ENCODE assay signal across 8 cellular contexts in genomic region chr1:179883739-179884138, GRCh38. TPM values are rescaled to one million over a fixed set of nuclear protein-coding genes. Genes with fewer than 3 reads are reported as not detected.
DNase-seq lines count a peak whose midpoint lies in the region; ATAC-seq and TF ChIP-seq lines count a peak whose summit lies in the region.

No MANE protein-coding gene starts in this region.

- H3K27ac Mint-ChIP-seq in nephron: peak overlapping the region; percentile 100

- H3K36me3 Mint-ChIP-seq in nephron (ENCODE audit: low read depth): peaks cover 4% of the 10 kb centered on the region

- TF ChIP-seq EP300 in transverse colon (IDR thresholded peaks at IDR 0.05; ENCODE audit: low read depth): no peak

- H3K36me3 ChIP-seq in transverse colon: peaks cover 0 to 21% (median 7%) of the 10 kb centered on the region in 4 donors

- H3K4me3 ChIP-seq in dorsolateral prefrontal cortex (peak overlapping the region; percentile 59 to 97 (median 86)), transverse colon (peak overlapping the region; percentile 67 to 92 (median 78))

- in situ Hi-C loops in transverse colon (cut with MboI; ENCODE audit: low pct_ligation_motif_present in 1 of 4, low pct_unique_long_range_greater_than_20kb in 1 of 4, low sequenced_read_pairs in 3 of 4): loop anchor here in 1 of 4 donors (10.0 kb wide), 1 partner anchor 291 kb away; no protein-coding TSS in a partner anchor

- DNase-seq in Daoy (ENCODE audit: low read depth) (peak; percentile 51), dorsolateral prefrontal cortex (no peak), transverse colon (no peak), GM19240 (ENCODE audit: insufficient read length, low spot score) (no peak)

- intact Hi-C loops in dorsolateral prefrontal cortex (cut with DNase I): loop anchor here in 1 of 2 donors (5.0 kb wide), 1 partner anchor 269 kb away; the partner anchor contains the start of gene QSOX1
- intact Hi-C loops in transverse colon (cut with DNase I; ENCODE audit: low total_unique reads): no loop called here

- 21% methylated on average over 4 of the region's 4 CpGs; no CpG with 5 or more reads in 1 of the 2 donors for WGBS in transverse colon (ENCODE audit: low coverage in 1 of 2), 2 donors

- H3K27me3 ChIP-seq in dorsolateral prefrontal cortex (no peaks in the 10 kb centered on the region), transverse colon (no peaks in the 10 kb centered on the region)

- no peaks in the 10 kb centered on the region for H3K9me3 Mint-ChIP-seq in nephron

- no peaks in the 10 kb centered on the region for H3K9me3 ChIP-seq in transverse colon

- peaks cover 16 to 65% (median 47%) of the 10 kb centered on the region in 4 donors for H3K4me1 ChIP-seq in transverse colon

- no peaks in the 10 kb centered on the region for H3K27me3 Mint-ChIP-seq in nephron (ENCODE audit: low read depth)

- peaks cover 45% of the 10 kb centered on the region for H3K4me1 Mint-ChIP-seq in nephron

- ATAC-seq in HG03139 (IDR thresholded peaks at IDR 0.05; ENCODE audit: unreplicated experiment) (peak; percentile 28), HG03025 (IDR thresholded peaks at IDR 0.05; ENCODE audit: low FRiP score, unreplicated experiment) (no peak)

- peak overlapping the region; percentile 92 to 96 (median 92) for H3K4me3 Mint-ChIP-seq in nephron

- no peak for TF ChIP-seq POLR2A in transverse colon (IDR thresholded peaks at IDR 0.05)

- no peak for TF ChIP-seq CTCF in VCaP (conservative IDR thresholded peaks at IDR 0.05)
- no peak for TF ChIP-seq CTCF in dorsolateral prefrontal cortex (IDR thresholded peaks at IDR 0.05 in 54 of 56, conservative IDR thresholded peaks at IDR 0.05 in 2 of 56; ENCODE audit: low read depth in 1 of 56, partially characterized antibody in 56 of 56)
- TF ChIP-seq CTCF in nephron (IDR thresholded peaks at IDR 0.05; ENCODE audit: unreplicated experiment in 3 of 3): no peak
- TF ChIP-seq CTCF in transverse colon (IDR thresholded peaks at IDR 0.05): no peak

- H3K27ac ChIP-seq in VCaP: peak overlapping the region; percentile 97
- H3K27ac ChIP-seq in dorsolateral prefrontal cortex: peak overlapping the region in 29 of 59 donors; percentile 11 to 100 (median 100)
- peak overlapping the region; percentile 95 to 99 (median 96) for H3K27ac ChIP-seq in transverse colon

RNA-seq across cellular contexts. Expression of gene TOR1AIP1, which starts 1.7 kb away (rescaled TPM):
- 45.3 and 48.7 TPM in 2 replicates for total RNA-seq in Daoy (2014; rRNA removed; shearing (Covaris generic))
- total RNA-seq in dorsolateral prefrontal cortex (10 to 100 TPM; 35.1 to 73.4 (median 45.9) TPM), transverse colon (10 to 100 TPM; 34.8 to 44.6 (median 41.2) TPM)

RNA-seq across cellular contexts. Expression of gene TOR1AIP2, which starts 6.1 kb away (rescaled TPM):
- 79.9 and 80.6 TPM in 2 replicates for total RNA-seq in Daoy (2014; rRNA removed; shearing (Covaris generic))
- total RNA-seq in dorsolateral prefrontal cortex: 10 to 100 TPM; 50.6 to 81.6 (median 65.7) TPM
- total RNA-seq in transverse colon: 100 to 1,000 TPM in 1 of 4 donors, 10 to 100 TPM in 3; 46.0 to 107 (median 75.5) TPM
